10 cellular contexts compared by ENCODE assay signal in genomic region chr15:85010472-85011209, GRCh38. TPM values are rescaled to one million over a fixed set of nuclear protein-coding genes. Genes with fewer than 3 reads are reported as not detected.
A peak's percentile ranks its signal among the peaks of the same experiment; 100 is the strongest.
DNase-seq lines count a peak whose midpoint lies in the region; ATAC-seq, FAIRE-seq and TF ChIP-seq lines count a peak whose summit lies in the region.
"Had no signal": no experiment of that assay in that cellular context is flagged by ENCODE, and none has a peak within 500 bp of the region (broad histone marks: within the 10 kb centered on the region; RNA-seq: fewer than 3 reads in every experiment).

No MANE protein-coding gene starts in this region.

- no peak for FAIRE-seq in urothelium cell line (lab: Jason Lieb, UNC)

- DNase-seq in NOMO-1 treated with DMSO at 0.1 percent for 48 hours (lab: John Stamatoyannopoulos, UW; ENCODE audit: unreplicated experiment) (peak; percentile 49), NOMO-1 treated with dmso at 0.1 percent for 144 hours (lab: John Stamatoyannopoulos, UW; ENCODE audit: unreplicated experiment) (no peak), memory B cell (ENCODE audit: low spot score in 2 of 2) (no peak), urothelium cell line (ENCODE audit: low spot score) (peak; percentile 54), DMS79 treated with DMSO at 0.1 percent for 48 hours (lab: John Stamatoyannopoulos, UW) (no peak)
- DNase-seq in activated CD8-positive, alpha-beta T cell treated with anti-CD3 and anti-CD28 coated beads, Interleukin-2, amount 10 ng/mL, durations not matched to agents 7 days and 5 days = no peak
- DNase-seq: effector CD4-positive, alpha-beta T cell; T-cell had no signal

- ATAC-seq in memory B cell (ENCODE audit: low read depth) (peak; percentile 42), HG03108 (IDR thresholded peaks at IDR 0.05; ENCODE audit: unreplicated experiment) (no peak)
- no peak for ATAC-seq in activated CD8-positive, alpha-beta T cell treated with anti-CD3 and anti-CD28 coated beads, Interleukin-2, amount 10 ng/mL, durations not matched to agents 7 days and 5 days

- peak; percentile 48 to 57 for TF ChIP-seq CTCF in brain (conservative IDR thresholded peaks at IDR 0.05)

- H3K27ac Mint-ChIP-seq in brain = peak overlapping the region in 2 of 5 experiments; percentile 21 to 61
- peak overlapping the region; percentile 12 for H3K27ac Mint-ChIP-seq in memory B cell
- H3K27ac Mint-ChIP-seq in activated CD8-positive, alpha-beta T cell treated with anti-CD3 and anti-CD28 coated beads, Interleukin-2, amount 10 ng/mL, durations not matched to agents 7 days and 5 days = no peak overlapping the region

- POLR2A ChIA-PET in activated CD8-positive, alpha-beta T cell treated with anti-CD3 and anti-CD28 coated beads, Interleukin-2, amount 10 ng/mL, durations not matched to agents 7 days and 5 days (lab: Charles Lee) = no interaction called here

- H3K4me1 Mint-ChIP-seq in brain = peaks cover 45% of the 10 kb centered on the region
- H3K4me1 Mint-ChIP-seq in memory B cell = peaks cover 54% of the 10 kb centered on the region
- H3K4me1 Mint-ChIP-seq in activated CD8-positive, alpha-beta T cell treated with anti-CD3 and anti-CD28 coated beads, Interleukin-2, amount 10 ng/mL, durations not matched to agents 7 days and 5 days (ENCODE audit: low read depth) = peaks cover 9% of the 10 kb centered on the region

- no peaks in the 10 kb centered on the region for H3K9me3 Mint-ChIP-seq in brain
- no peaks in the 10 kb centered on the region for H3K9me3 Mint-ChIP-seq in memory B cell
- no peaks in the 10 kb centered on the region for H3K9me3 Mint-ChIP-seq in activated CD8-positive, alpha-beta T cell treated with anti-CD3 and anti-CD28 coated beads, Interleukin-2, amount 10 ng/mL, durations not matched to agents 7 days and 5 days (ENCODE audit: insufficient read depth)

- H3K27me3 Mint-ChIP-seq in brain (no peaks in the 10 kb centered on the region), memory B cell (no peaks in the 10 kb centered on the region)
- no peaks in the 10 kb centered on the region for H3K27me3 Mint-ChIP-seq in activated CD8-positive, alpha-beta T cell treated with anti-CD3 and anti-CD28 coated beads, Interleukin-2, amount 10 ng/mL, durations not matched to agents 7 days and 5 days (ENCODE audit: low read depth)
- H3K27me3 Mint-ChIP-seq: T-cell had no signal

- H3K4me3 Mint-ChIP-seq in brain = no peak overlapping the region
- H3K4me3 Mint-ChIP-seq in memory B cell = peak overlapping the region; percentile 31
- no peak overlapping the region for H3K4me3 Mint-ChIP-seq in activated CD8-positive, alpha-beta T cell treated with anti-CD3 and anti-CD28 coated beads, Interleukin-2, amount 10 ng/mL, durations not matched to agents 7 days and 5 days
- H3K4me3 Mint-ChIP-seq: T-cell had no signal

- peaks cover 3% of the 10 kb centered on the region for H3K36me3 Mint-ChIP-seq in brain
- H3K36me3 Mint-ChIP-seq in memory B cell = no peaks in the 10 kb centered on the region
- H3K36me3 Mint-ChIP-seq in activated CD8-positive, alpha-beta T cell treated with anti-CD3 and anti-CD28 coated beads, Interleukin-2, amount 10 ng/mL, durations not matched to agents 7 days and 5 days (ENCODE audit: low read depth) = no peaks in the 10 kb centered on the region

- CTCF ChIA-PET in activated CD8-positive, alpha-beta T cell treated with anti-CD3 and anti-CD28 coated beads, Interleukin-2, amount 10 ng/mL, durations not matched to agents 7 days and 5 days (lab: Charles Lee) = no interaction called here

RNA-seq across cellular contexts. Expression of gene PDE8A, which starts 29.0 kb away (rescaled TPM):
- polyA plus RNA-seq in brain (ENCODE audit: insufficient read depth, low read depth, low replicate concordance) = 7.1 TPM
- 10 to 100 TPM; 12.6 to 12.8 TPM for total RNA-seq in activated CD8-positive, alpha-beta T cell treated with anti-CD3 and anti-CD28 coated beads, Interleukin-2, amount 10 ng/mL, durations not matched to agents 7 days and 5 days

Comparison
In these comparisons a context has a peak if more than half of its experiments do, and no peak if none do; other contexts are left out.
1. DNase-seq: peak in NOMO-1 treated with DMSO at 0.1 percent for 48 hours (single experiment) and urothelium cell line (single experiment); none in NOMO-1 treated with dmso at 0.1 percent for 144 hours (single experiment), memory B cell (0 of 2), activated CD8-positive, alpha-beta T cell treated with anti-CD3 and anti-CD28 coated beads, Interleukin-2, amount 10 ng/mL, durations not matched to agents 7 days and 5 days (single experiment) and DMS79 treated with DMSO at 0.1 percent for 48 hours (single experiment).